In genomic region chr16:57265850-57266530, GRCh38 we compare ENCODE assay signal across 7 cellular contexts. TPM values are rescaled to one million over a fixed set of nuclear protein-coding genes. Genes with fewer than 3 reads are reported as not detected.
DNase-seq lines count a peak whose midpoint lies in the region; FAIRE-seq and TF ChIP-seq lines count a peak whose summit lies in the region.

No MANE protein-coding gene starts in this region.

- DNase-seq in LNCaP clone FGC (ENCODE audit: low read depth) (peak; percentile 63), hepatic stellate cell (ENCODE audit: low spot score) (peak; percentile 52), small intestine (peak; percentile 97), UCSD-AML1 (lab: John Stamatoyannopoulos, UW; ENCODE audit: unreplicated experiment) (no peak), foreskin fibroblast (no peak)
- no peak for DNase-seq in stimulated activated CD4-positive, alpha-beta T cell treated with anti-CD3 and anti-CD28 coated beads, Interleukin-4, amount 100 ng/mL, for 24 hours

- TF ChIP-seq CTCF in LNCaP clone FGC (IDR thresholded peaks at IDR 0.05; ENCODE audit: control insufficient read depth, extremely low read depth, insufficient read depth): no peak
- no peak for TF ChIP-seq CTCF in foreskin fibroblast (IDR thresholded peaks at IDR 0.05; ENCODE audit: low read depth, low read length)

- H3K36me3 Mint-ChIP-seq in activated naive CD8-positive, alpha-beta T cell: no peaks in the 10 kb centered on the region

- no peaks in the 10 kb centered on the region for H3K9me3 Mint-ChIP-seq in activated naive CD8-positive, alpha-beta T cell (ENCODE audit: low read depth)

- H3K27me3 Mint-ChIP-seq in activated naive CD8-positive, alpha-beta T cell: no peaks in the 10 kb centered on the region

- no peaks in the 10 kb centered on the region for H3K9me3 ChIP-seq in small intestine (ENCODE audit: control insufficient read depth, low read depth)

- H3K4me1 Mint-ChIP-seq in activated naive CD8-positive, alpha-beta T cell (ENCODE audit: low read depth): peaks cover 40% of the 10 kb centered on the region

- H3K27me3 ChIP-seq in small intestine (ENCODE audit: control insufficient read depth in 2 of 2, insufficient read depth in 2 of 2, low read length in 2 of 2): no peaks in the 10 kb centered on the region

- H3K4me3 ChIP-seq in LNCaP clone FGC (ENCODE audit: low read depth, low read length): no peak overlapping the region
- H3K4me3 ChIP-seq in small intestine (ENCODE audit: low read depth in 1 of 2, low read length in 2 of 2): no peak overlapping the region
- no peak overlapping the region for H3K4me3 ChIP-seq in foreskin fibroblast (ENCODE audit: low read depth in 1 of 2, low read length in 2 of 2)

- peak overlapping the region; percentile 96 to 97 for H3K27ac ChIP-seq in small intestine (ENCODE audit: low read depth in 1 of 2, low read length in 1 of 2)

- H3K36me3 ChIP-seq in small intestine (ENCODE audit: control insufficient read depth in 2 of 2, insufficient read depth in 2 of 2, low read length in 2 of 2): no peaks in the 10 kb centered on the region

- FAIRE-seq in small intestine (lab: Jason Lieb, UNC): no peak

- peak overlapping the region; percentile 61 for H3K4me3 Mint-ChIP-seq in activated naive CD8-positive, alpha-beta T cell

- 14 to 53% (median 23%) methylated on average over 16 of the region's 16 CpGs for WGBS in small intestine, 3 donors

- H3K27ac Mint-ChIP-seq in activated naive CD8-positive, alpha-beta T cell: peak overlapping the region; percentile 91

- peaks cover 3 to 13% of the 10 kb centered on the region in 2 donors for H3K4me1 ChIP-seq in small intestine (ENCODE audit: control insufficient read depth in 2 of 2, insufficient read depth in 1 of 2, low read depth in 1 of 2, low read length in 1 of 2)

RNA-seq across cellular contexts. Expression of gene PLLP, which starts 18.5 kb away (rescaled TPM):
- polyA plus RNA-seq in small intestine: 100 to 1,000 TPM in 2 of 3 donors, 10 to 100 TPM in 1; 56.9 to 162 (median 135) TPM

RNA-seq across cellular contexts. Expression of gene ARL2BP, which starts 20.9 kb away (rescaled TPM):
- polyA plus RNA-seq in small intestine: 10 to 100 TPM; 18.8 to 30.3 (median 24.9) TPM

Comparison
In these comparisons a context has a peak if more than half of its experiments do, and no peak if none do; other contexts are left out.
1. DNase-seq: peak in LNCaP clone FGC (single experiment), hepatic stellate cell (single experiment) and small intestine (single experiment); none in UCSD-AML1 (single experiment), stimulated activated CD4-positive, alpha-beta T cell treated with anti-CD3 and anti-CD28 coated beads, Interleukin-4, amount 100 ng/mL, for 24 hours (single experiment) and foreskin fibroblast (0 of 2).